ENCODE assay signal across 9 cellular contexts in genomic region chr12:55955800-55956508, GRCh38. TPM values are rescaled to one million over a fixed set of nuclear protein-coding genes. Genes with fewer than 3 reads are reported as not detected.
DNase-seq lines count a peak whose midpoint lies in the region; ATAC-seq, FAIRE-seq and TF ChIP-seq lines count a peak whose summit lies in the region.
"Had no signal": no experiment of that assay in that cellular context is flagged by ENCODE, and none has a peak within 500 bp of the region (broad histone marks: within the 10 kb centered on the region; RNA-seq: fewer than 3 reads in every experiment).

No MANE protein-coding gene starts in this region.

- FAIRE-seq in bronchial epithelial cell (lab: Jason Lieb, UNC), result peak; percentile 50
- FAIRE-seq: G401.6 had no signal

- H3K27me3 Mint-ChIP-seq in osteocyte (ENCODE audit: unreplicated experiment), result no peaks in the 10 kb centered on the region

- H3K27me3 ChIP-seq in bronchial epithelial cell (ENCODE audit: control insufficient read depth, insufficient read depth, low read length) (no peaks in the 10 kb centered on the region), psoas muscle (ENCODE audit: insufficient read depth in 3 of 3, low read length in 2 of 3) (no peaks in the 10 kb centered on the region)

- DNase-seq in activated CD4-positive, CD25-positive, alpha-beta regulatory T cell treated with anti-CD3 and anti-CD28 coated beads, Interleukin-2, amount 50 U/mL, for 72 hours, result no peak
- DNase-seq in T follicular helper cell (ENCODE audit: low read depth) (peak; percentile 40), bronchial epithelial cell (ENCODE audit: low read depth) (peak; percentile 93), psoas muscle (no peak), osteocyte (ENCODE audit: extremely low spot score, unreplicated experiment) (no peak), NCI-H1092 treated with DMSO at 0.1 percent for 48 hours (lab: John Stamatoyannopoulos, UW) (no peak)

- no peaks in the 10 kb centered on the region for H3K4me1 ChIP-seq in psoas muscle

- H3K27ac ChIP-seq in psoas muscle, result no peak overlapping the region

- no peak overlapping the region for H3K27ac Mint-ChIP-seq in osteocyte (ENCODE audit: unreplicated experiment)

- H3K36me3 Mint-ChIP-seq in osteocyte (ENCODE audit: unreplicated experiment), result peaks cover 23% of the 10 kb centered on the region

- ATAC-seq in activated CD4-positive, CD25-positive, alpha-beta regulatory T cell treated with anti-CD3 and anti-CD28 coated beads, Interleukin-2, amount 50 U/mL, for 24 hours, result peak; percentile 76 to 82
- peak in 1 of 4 donors; percentile 30 for ATAC-seq in psoas muscle
- ATAC-seq in GM21526 (IDR thresholded peaks at IDR 0.05; ENCODE audit: low FRiP score, unreplicated experiment), result no peak

- H3K4me3 Mint-ChIP-seq in osteocyte (ENCODE audit: unreplicated experiment), result no peak overlapping the region

- peak; percentile 72 for TF ChIP-seq CTCF in bronchial epithelial cell (IDR thresholded peaks at IDR 0.05; ENCODE audit: insufficient read depth, low read length, severe bottlenecking)
- TF ChIP-seq CTCF in psoas muscle (IDR thresholded peaks at IDR 0.05), result peak; percentile 9
- TF ChIP-seq CTCF in osteocyte (IDR thresholded peaks at IDR 0.05), result no peak

- H3K4me1 Mint-ChIP-seq in osteocyte (ENCODE audit: unreplicated experiment), result no peaks in the 10 kb centered on the region

- H3K4me3 ChIP-seq in bronchial epithelial cell (ENCODE audit: low read depth, low read length) (no peak overlapping the region), psoas muscle (no peak overlapping the region)

- H3K36me3 ChIP-seq in bronchial epithelial cell (ENCODE audit: control insufficient read depth, insufficient read depth, low read length), result peaks cover 22% of the 10 kb centered on the region
- H3K36me3 ChIP-seq in psoas muscle (ENCODE audit: insufficient read depth in 1 of 2, low read depth in 1 of 2), result no peaks in the 10 kb centered on the region

- WGBS in psoas muscle, 3 donors, result 72 to 81% (median 78%) methylated on average over 6 of the region's 6 CpGs

- H3K9me3 Mint-ChIP-seq in osteocyte (ENCODE audit: unreplicated experiment), result no peaks in the 10 kb centered on the region

- H3K9me3 ChIP-seq in psoas muscle, result no peaks in the 10 kb centered on the region

- intact Hi-C loops in psoas muscle (cut with DNase I), result no loop called here

RNA-seq across cellular contexts. Expression of gene PMEL, which starts 9.9 kb away (rescaled TPM):
- total RNA-seq in bronchial epithelial cell, result 1.8 and 2.6 TPM in 2 replicates
- total RNA-seq in psoas muscle, result under 1 TPM in 1 of 4 donors, not detected in 3; 0.37 TPM
- polyA plus RNA-seq in psoas muscle, result under 1 TPM; 0.14 to 0.23 (median 0.20) TPM
- total RNA-seq in osteocyte, result 1.0 and 1.4 TPM in 2 replicates

RNA-seq across cellular contexts. Expression of gene CDK2, which starts 10.7 kb away (rescaled TPM):
- total RNA-seq in bronchial epithelial cell, result 5.2 and 6.8 TPM in 2 replicates
- total RNA-seq in psoas muscle, result 10 to 100 TPM in 1 of 4 donors, 1 to 10 TPM in 3; 6.3 to 12.0 (median 7.9) TPM
- polyA plus RNA-seq in psoas muscle, result 10 to 100 TPM in 2 of 3 donors, 1 to 10 TPM in 1; 5.1 to 13.9 (median 10.2) TPM
- 27.3 and 29.6 TPM in 2 replicates for total RNA-seq in osteocyte

RNA-seq across cellular contexts. Expression of gene RAB5B, which starts 17.9 kb away (rescaled TPM):
- total RNA-seq in bronchial epithelial cell (30.8 and 48.8 TPM in 2 replicates), psoas muscle (100 to 1,000 TPM in 2 of 4 donors, 10 to 100 TPM in 2; 92.8 to 107 (median 103) TPM), osteocyte (126 and 134 TPM in 2 replicates)
- 10 to 100 TPM; 36.8 to 83.6 (median 52.1) TPM for polyA plus RNA-seq in psoas muscle

RNA-seq across cellular contexts. Expression of gene DGKA, which starts 25.0 kb away (rescaled TPM):
- 81.9 and 88.5 TPM in 2 replicates for total RNA-seq in bronchial epithelial cell
- total RNA-seq in psoas muscle, result 1 to 10 TPM; 4.3 to 5.4 (median 4.9) TPM
- 1 to 10 TPM; 2.0 to 2.6 (median 2.0) TPM for polyA plus RNA-seq in psoas muscle
- 63.0 and 70.1 TPM in 2 replicates for total RNA-seq in osteocyte

RNA-seq across cellular contexts. Expression of gene PYM1, which starts 28.3 kb away (rescaled TPM):
- 34.0 and 56.3 TPM in 2 replicates for total RNA-seq in bronchial epithelial cell
- total RNA-seq in psoas muscle, result 10 to 100 TPM; 14.6 to 20.6 (median 18.0) TPM
- 10 to 100 TPM; 19.0 to 39.8 (median 26.1) TPM for polyA plus RNA-seq in psoas muscle
- total RNA-seq in osteocyte, result 18.2 and 20.5 TPM in 2 replicates

Comparison
In these comparisons a context has a peak if more than half of its experiments do, and no peak if none do; other contexts are left out.
1. DNase-seq: peak in T follicular helper cell (single experiment) and bronchial epithelial cell (single experiment); none in activated CD4-positive, CD25-positive, alpha-beta regulatory T cell treated with anti-CD3 and anti-CD28 coated beads, Interleukin-2, amount 50 U/mL, for 72 hours (single experiment), psoas muscle (0 of 2), osteocyte (single experiment) and NCI-H1092 treated with DMSO at 0.1 percent for 48 hours (single experiment).